ENCODE assay signal across 20 cellular contexts in genomic region chr13:28464861-28465260, GRCh38. TPM values are rescaled to one million over a fixed set of nuclear protein-coding genes. Genes with fewer than 3 reads are reported as not detected.
DNase-seq lines count a peak whose midpoint lies in the region; ATAC-seq and TF ChIP-seq lines count a peak whose summit lies in the region.
"Had no signal": no experiment of that assay in that cellular context is flagged by ENCODE, and none has a peak within 500 bp of the region (broad histone marks: within the 10 kb centered on the region; RNA-seq: fewer than 3 reads in every experiment).

No MANE protein-coding gene starts in this region.

- H3K4me3 Mint-ChIP-seq in WTC11 (no peak overlapping the region), glutamatergic neuron (ENCODE audit: unreplicated experiment) (peak overlapping the region; percentile 55)
- H3K4me3 Mint-ChIP-seq: IgD-negative memory B cell had no signal

- H3K9me3 Mint-ChIP-seq in WTC11, result no peaks in the 10 kb centered on the region
- H3K9me3 Mint-ChIP-seq in glutamatergic neuron (ENCODE audit: unreplicated experiment), result peaks cover 14% of the 10 kb centered on the region
- H3K9me3 Mint-ChIP-seq: IgD-negative memory B cell had no signal

- ATAC-seq in WTC11, result no peak
- ATAC-seq: HCT116, Right ventricle myocardium inferior had no signal

- CTCF ChIA-PET in WTC11 (lab: Charles Lee), result no interaction called here

- DNase-seq in DMS 273 treated with DMSO at 0.1 percent for 48 hours (lab: John Stamatoyannopoulos, UW), result peak; percentile 72
- peak; percentile 68 for DNase-seq in NCI-H1694 (lab: John Stamatoyannopoulos, UW)
- no peak for DNase-seq in WTC11 (ENCODE audit: low spot score)
- no peak for DNase-seq in glutamatergic neuron
- no peak for DNase-seq in ecto neural progenitor cell (ENCODE audit: low spot score)
- no peak for DNase-seq in NCI-H446 (lab: John Stamatoyannopoulos, UW)
- DNase-seq in RKO (ENCODE audit: low spot score), result no peak
- no peak for DNase-seq in NCI-H345 (lab: John Stamatoyannopoulos, UW)
- DNase-seq: BE2C, DND-41, GOT3, NCI-H1105, NCI-H146, NCI-H2081, NCI-H510A, NCI-H774, OCI-M1 had no signal

- TF ChIP-seq CTCF in WTC11 (IDR thresholded peaks at IDR 0.05) (no peak), glutamatergic neuron (IDR thresholded peaks at IDR 0.05; ENCODE audit: partially characterized antibody, unreplicated experiment) (no peak)

- POLR2A ChIA-PET in WTC11 (lab: Charles Lee), result no interaction called here

- peaks cover 66% of the 10 kb centered on the region for H3K36me3 Mint-ChIP-seq in WTC11
- H3K36me3 Mint-ChIP-seq in glutamatergic neuron (ENCODE audit: unreplicated experiment), result peaks cover 12% of the 10 kb centered on the region
- H3K36me3 Mint-ChIP-seq: IgD-negative memory B cell had no signal

- H3K4me1 Mint-ChIP-seq in WTC11 (peaks cover 25% of the 10 kb centered on the region), glutamatergic neuron (ENCODE audit: low read depth, unreplicated experiment) (peaks cover 58% of the 10 kb centered on the region)

- H3K27me3 Mint-ChIP-seq in WTC11 (ENCODE audit: low read depth) (no peaks in the 10 kb centered on the region), glutamatergic neuron (ENCODE audit: unreplicated experiment) (peaks cover 8% of the 10 kb centered on the region)

- H3K27ac Mint-ChIP-seq in WTC11 (peak overlapping the region; percentile 78), glutamatergic neuron (ENCODE audit: unreplicated experiment) (peak overlapping the region; percentile 98)
- H3K27ac Mint-ChIP-seq: IgD-negative memory B cell had no signal

TF ChIP-seq in WTC11, 78 proteins besides CTCF, POLR2A, EP300 and RAD21:
- TF ChIP-seq ZNF281 (CRISPR knock-in tag; IDR thresholded peaks at IDR 0.05) (no peak), ATF1 (CRISPR knock-in tag; IDR thresholded peaks at IDR 0.05) (no peak), NFATC4 (CRISPR knock-in tag; IDR thresholded peaks at IDR 0.05) (no peak), JUN (CRISPR knock-in tag; IDR thresholded peaks at IDR 0.05) (no peak), HMGXB4 (CRISPR knock-in tag; IDR thresholded peaks at IDR 0.05) (no peak), TP53 (CRISPR knock-in tag; IDR thresholded peaks at IDR 0.05) (no peak)

RNA-seq across cellular contexts. Expression of gene FLT1, which starts 30.1 kb away (rescaled TPM):
- total RNA-seq in WTC11 (2021) (66.3 to 71.0 TPM (median 66.8 TPM) in 3 replicates), glutamatergic neuron (ENCODE audit: unreplicated experiment) (49.8 TPM)

Comparison
In these comparisons a context has a peak if more than half of its experiments do, and no peak if none do; other contexts are left out.
1. DNase-seq: peak in DMS 273 treated with DMSO at 0.1 percent for 48 hours (single experiment) and NCI-H1694 (single experiment); none in WTC11 (single experiment), glutamatergic neuron (single experiment), ecto neural progenitor cell (single experiment), NCI-H446 (0 of 2), RKO (single experiment) and NCI-H345 (single experiment).